8 cellular contexts compared by ENCODE assay signal in genomic region chr2:64260817-64261216, GRCh38.
DNase-seq lines count a peak whose midpoint lies in the region; ATAC-seq and TF ChIP-seq lines count a peak whose summit lies in the region.

No MANE protein-coding gene starts in this region.

- no peaks in the 10 kb centered on the region for H3K27me3 Mint-ChIP-seq in activated naive CD8-positive, alpha-beta T cell

- H3K27ac Mint-ChIP-seq in activated naive CD8-positive, alpha-beta T cell: peak overlapping the region; percentile 67

- no peak for TF ChIP-seq CTCF in GM12875 (IDR thresholded peaks at IDR 0.05; ENCODE audit: borderline replicate concordance, insufficient read depth, low read depth, low read length)
- TF ChIP-seq CTCF in vagina (IDR thresholded peaks at IDR 0.05): no peak

- no peaks in the 10 kb centered on the region for H3K9me3 ChIP-seq in HUES48 (ENCODE audit: control insufficient read depth, insufficient read depth, low read length)
- no peaks in the 10 kb centered on the region for H3K9me3 ChIP-seq in vagina

- H3K4me1 ChIP-seq in HUES48 (ENCODE audit: control insufficient read depth, insufficient read depth, low read length) (peaks cover 63% of the 10 kb centered on the region), vagina (peaks cover 27% of the 10 kb centered on the region)

- H3K27ac ChIP-seq in HUES48 (ENCODE audit: low read depth, low read length) (peak overlapping the region; percentile 11), vagina (no peak overlapping the region)

- DNase-seq in medulla oblongata (ENCODE audit: extremely low spot score): peak; percentile 84
- no peak for DNase-seq in glomerular visceral epithelial cell (ENCODE audit: extremely low spot score)
- no peak for DNase-seq in NCI-H146 (lab: John Stamatoyannopoulos, UW)
- no peak for DNase-seq in vagina (ENCODE audit: extremely low spot score in 2 of 2)

- H3K9ac ChIP-seq in HUES48 (ENCODE audit: low read depth, low read length): no peak overlapping the region

- H3K9me3 Mint-ChIP-seq in activated naive CD8-positive, alpha-beta T cell (ENCODE audit: low read depth): no peaks in the 10 kb centered on the region

- H3K4me3 ChIP-seq in GM12875 (ENCODE audit: low read depth, low read length) (peak overlapping the region; percentile 3), HUES48 (ENCODE audit: low read depth, low read length) (no peak overlapping the region), vagina (no peak overlapping the region)

- intact Hi-C loops in vagina (cut with DNase I): no loop called here

- H3K4me3 Mint-ChIP-seq in activated naive CD8-positive, alpha-beta T cell: peak overlapping the region; percentile 64

- peak; percentile 91 for ATAC-seq in GM21423 (IDR thresholded peaks at IDR 0.05; ENCODE audit: unreplicated experiment)

- H3K4me1 Mint-ChIP-seq in activated naive CD8-positive, alpha-beta T cell (ENCODE audit: low read depth): peaks cover 8% of the 10 kb centered on the region

- H3K36me3 Mint-ChIP-seq in activated naive CD8-positive, alpha-beta T cell: peaks cover 4% of the 10 kb centered on the region

- peaks cover 91% of the 10 kb centered on the region for H3K36me3 ChIP-seq in HUES48 (ENCODE audit: control insufficient read depth, insufficient read depth, low read length)
- H3K36me3 ChIP-seq in vagina: no peaks in the 10 kb centered on the region

- TF ChIP-seq POLR2A in vagina (IDR thresholded peaks at IDR 0.05): no peak

- H3K27me3 ChIP-seq in HUES48 (ENCODE audit: control insufficient read depth, insufficient read depth, low read length): no peaks in the 10 kb centered on the region
- H3K27me3 ChIP-seq in vagina: no peaks in the 10 kb centered on the region
